In genomic region chr15:39517122-39517855, GRCh38 we compare ENCODE assay signal across 25 cellular contexts.
"Had no signal": no experiment of that assay in that cellular context is flagged by ENCODE, and none has a peak within 500 bp of the region (broad histone marks: within the 10 kb centered on the region; RNA-seq: fewer than 3 reads in every experiment).

No MANE protein-coding gene starts in this region.

- DNase-seq: activated CD4-positive, alpha-beta memory T cell treated with anti-CD3 and anti-CD28 coated beads, Interleukin-2, amount 10 ng/mL, durations not matched to agents 7 days and 5 days; activated CD4-positive, alpha-beta T cell treated with anti-CD3 and anti-CD28 coated beads for 1 hour; activated CD4-positive, alpha-beta T cell treated with anti-CD3 and anti-CD28 coated beads for 4 hours; activated CD4-positive, alpha-beta T cell treated with anti-CD3 and anti-CD28 coated beads, Interleukin-2, amount 10 ng/mL, durations not matched to agents 7 days and 5 days; activated CD4-positive, alpha-beta T cell treated with anti-CD3 and anti-CD28 coated beads, Interleukin-2, amount 50 U/mL, for 4 hours; activated CD8-positive, alpha-beta memory T cell treated with anti-CD3 and anti-CD28 coated beads, Interleukin-2, amount 50 U/mL, for 48 hours; activated gamma-delta T cell; activated naive CD4-positive, alpha-beta T cell; activated naive CD4-positive, alpha-beta T cell treated with anti-CD3 and anti-CD28 coated beads, Interleukin-2, amount 50 U/mL, for 16 hours; activated T-cell treated with anti-CD3 and anti-CD28 coated beads for 4 hours; activated T-cell treated with anti-CD3 and anti-CD28 coated beads, Interleukin-2, amount 50 U/mL, for 24 hours; activated T-cell treated with anti-CD3 and anti-CD28 coated beads, Interleukin-2, amount 50 U/mL, for 72 hours; amniotic stem cell; anterior cingulate cortex; brain microvascular endothelial cell; dorsolateral prefrontal cortex; effector memory CD4-positive, alpha-beta T cell; endodermal cell; foreskin keratinocyte; gastrocnemius medialis; glutamatergic neuron; heart left ventricle; T-cell; T-helper 9 cell had no signal

- ATAC-seq: activated T-cell treated with anti-CD3 and anti-CD28 coated beads, Interleukin-2, amount 50 U/mL, for 72 hours; foreskin keratinocyte; gastrocnemius medialis; heart left ventricle; T-cell; WTC11 had no signal
